14 cellular contexts compared by ENCODE assay signal in the genomic region with DNA sequence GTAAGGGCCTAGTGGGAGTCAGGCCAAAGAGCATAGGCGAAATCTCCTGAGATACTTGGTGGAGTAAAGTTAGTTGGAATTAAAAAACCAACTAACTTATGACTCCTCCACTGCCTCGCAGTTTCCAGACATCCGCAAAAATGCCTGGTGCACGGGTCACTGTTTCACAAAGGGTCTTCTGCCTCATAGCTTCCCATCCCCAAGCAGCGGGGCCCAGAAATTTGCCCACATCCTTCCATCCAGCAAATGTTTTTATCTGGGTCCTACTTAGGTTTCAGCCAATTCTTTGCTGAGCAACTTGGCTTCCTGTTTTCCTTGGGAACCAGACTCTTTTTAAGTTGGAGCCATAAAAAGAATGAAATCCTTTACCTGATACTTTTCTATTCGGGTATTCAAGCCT. TPM values are rescaled to one million over a fixed set of nuclear protein-coding genes. Genes with fewer than 3 reads are reported as not detected.
DNase-seq lines count a peak whose midpoint lies in the region; ATAC-seq and TF ChIP-seq lines count a peak whose summit lies in the region.
"Had no signal": no experiment of that assay in that cellular context is flagged by ENCODE, and none has a peak within 500 bp of the region (broad histone marks: within the 10 kb centered on the region; RNA-seq: fewer than 3 reads in every experiment).

No MANE protein-coding gene starts in this region.

- H3K27ac Mint-ChIP-seq in chondrocyte (ENCODE audit: unreplicated experiment): peak overlapping the region; percentile 92
- H3K27ac Mint-ChIP-seq: T-cell had no signal

- no peaks in the 10 kb centered on the region for H3K9me2 ChIP-seq in MM.1S (replicated peaks; ENCODE audit: insufficient read depth, low read length)

- H3K36me3 ChIP-seq in MM.1S (replicated peaks; ENCODE audit: insufficient read depth, low read length) (no peaks in the 10 kb centered on the region), mesodermal cell (ENCODE audit: control insufficient read depth, insufficient read depth, low read length) (peaks cover 4% of the 10 kb centered on the region), thoracic aorta (no peaks in the 10 kb centered on the region)
- H3K36me3 ChIP-seq: colonic mucosa had no signal

- no peak for ATAC-seq in thoracic aorta (ENCODE audit: insufficient number of reproducible peaks, low FRiP score, low read depth)
- no peak for ATAC-seq in GM18517 (IDR thresholded peaks at IDR 0.05; ENCODE audit: unreplicated experiment)
- ATAC-seq in HG02970 (IDR thresholded peaks at IDR 0.05; ENCODE audit: low FRiP score, unreplicated experiment): no peak
- ATAC-seq: T-cell had no signal

- peaks cover 17% of the 10 kb centered on the region for H3K4me1 ChIP-seq in MM.1S (ENCODE audit: low read length)
- peaks cover 29% of the 10 kb centered on the region for H3K4me1 ChIP-seq in mesodermal cell (ENCODE audit: control insufficient read depth, insufficient read depth, low read length, poor library complexity, severe bottlenecking)
- H3K4me1 ChIP-seq in thoracic aorta (ENCODE audit: control insufficient read depth in 1 of 2, low read depth in 2 of 2): peaks cover 38 to 87% of the 10 kb centered on the region in 2 donors
- H3K4me1 ChIP-seq: colonic mucosa had no signal

- H3F3A ChIP-seq in MM.1S (ENCODE audit: insufficient read depth, low read length): no peaks in the 10 kb centered on the region

- H3K9ac ChIP-seq in MM.1S (ENCODE audit: low read length): no peak overlapping the region

- 81 to 100% methylated on average over 3 to 5 of the region's 6 CpGs for WGBS in mesodermal cell (ENCODE audit: insufficient coverage in 2 of 2), 2 experiments

- H3K4me1 Mint-ChIP-seq in chondrocyte (ENCODE audit: low read depth): peaks cover 82% of the 10 kb centered on the region

- DNase-seq in MM.1S: no peak
- DNase-seq in chondrocyte (ENCODE audit: low spot score): no peak
- DNase-seq in thoracic aorta (ENCODE audit: low spot score): no peak
- DNase-seq in T-helper 2 cell: no peak
- DNase-seq: activated CD8-positive, alpha-beta memory T cell treated with anti-CD3 and anti-CD28 coated beads, Interleukin-2, amount 50 U/mL, for 48 hours; activated naive CD4-positive, alpha-beta T cell treated with anti-CD3 and anti-CD28 coated beads, Interleukin-2, amount 50 U/mL, for 16 hours; colonic mucosa; DMS79; stimulated activated CD8-positive, alpha-beta memory T cell treated with anti-CD3 and anti-CD28 coated beads, Interleukin-4, amount 100 ng/mL, for 48 hours; T-cell had no signal

- H3K27ac ChIP-seq in MM.1S (ENCODE audit: low read length) (no peak overlapping the region), mesodermal cell (ENCODE audit: low read depth, low read length, severe bottlenecking) (peak overlapping the region; percentile 76), thoracic aorta (peak overlapping the region; percentile 88 to 91)
- H3K27ac ChIP-seq: C4-2B, colonic mucosa had no signal

- peak overlapping the region; percentile 35 for H3K4me3 Mint-ChIP-seq in chondrocyte (ENCODE audit: unreplicated experiment)
- H3K4me3 Mint-ChIP-seq: T-cell had no signal

- H3K79me2 ChIP-seq in MM.1S (ENCODE audit: low read length): no peaks in the 10 kb centered on the region

- H4K20me1 ChIP-seq in MM.1S (ENCODE audit: insufficient read depth, low read length): no peaks in the 10 kb centered on the region

- H3K36me3 Mint-ChIP-seq in chondrocyte (ENCODE audit: low read depth): no peaks in the 10 kb centered on the region
- H3K36me3 Mint-ChIP-seq: T-cell had no signal

- no peak overlapping the region for H2AFZ ChIP-seq in MM.1S (ENCODE audit: low read length)

- no peaks in the 10 kb centered on the region for H3K27me3 Mint-ChIP-seq in chondrocyte (ENCODE audit: low read depth)

- H3K9me3 ChIP-seq in MM.1S (replicated peaks; ENCODE audit: insufficient read depth, low read length) (no peaks in the 10 kb centered on the region), mesodermal cell (ENCODE audit: control insufficient read depth, low read length) (no peaks in the 10 kb centered on the region), thoracic aorta (no peaks in the 10 kb centered on the region)
- H3K9me3 ChIP-seq: colonic mucosa had no signal

- H3K9me3 Mint-ChIP-seq in chondrocyte (ENCODE audit: low read depth): no peaks in the 10 kb centered on the region
- H3K9me3 Mint-ChIP-seq: T-cell had no signal

- TF ChIP-seq CTCF in MM.1S (IDR thresholded peaks at IDR 0.05; ENCODE audit: low read length) (no peak), chondrocyte (IDR thresholded peaks at IDR 0.05) (no peak), thoracic aorta (IDR thresholded peaks at IDR 0.05) (no peak)

- H3K4me3 ChIP-seq in MM.1S (ENCODE audit: low read length): no peak overlapping the region
- no peak overlapping the region for H3K4me3 ChIP-seq in mesodermal cell (ENCODE audit: extremely low read depth, insufficient read depth, low read length, poor library complexity, severe bottlenecking)
- H3K4me3 ChIP-seq in thoracic aorta: no peak overlapping the region
- H3K4me3 ChIP-seq: colonic mucosa had no signal

- H3K27me3 ChIP-seq in MM.1S (replicated peaks; ENCODE audit: insufficient read depth, low read length): no peaks in the 10 kb centered on the region
- no peaks in the 10 kb centered on the region for H3K27me3 ChIP-seq in thoracic aorta (replicated peaks; ENCODE audit: insufficient read depth)
- H3K27me3 ChIP-seq: colonic mucosa had no signal

- H3K4me2 ChIP-seq in MM.1S (ENCODE audit: low read depth, low read length): 0 out of 2 replicates have a peak overlapping the region, but pooled peaks have one; percentile 51

RNA-seq across cellular contexts. Expression of a gene that starts 36.3 kb away (rescaled TPM):
- total RNA-seq in chondrocyte (6.5 to 11.9 TPM (median 6.6 TPM) in 3 replicates), thoracic aorta (100 to 1,000 TPM in 1 of 2 donors, 10 to 100 TPM in 1; 75.2 to 104 TPM)
- 18.9 TPM for polyA plus RNA-seq in mesodermal cell (2013, experiment 1 of 2)
- 15.9 TPM for polyA plus RNA-seq in mesodermal cell (2013, experiment 2 of 2)
